ENCODE assay signal across 16 cellular contexts in genomic region chr2:128439231-128440086, GRCh38.
DNase-seq lines count a peak whose midpoint lies in the region; ATAC-seq and TF ChIP-seq lines count a peak whose summit lies in the region.
"Had no signal": no experiment of that assay in that cellular context is flagged by ENCODE, and none has a peak within 500 bp of the region (broad histone marks: within the 10 kb centered on the region; RNA-seq: fewer than 3 reads in every experiment).

No MANE protein-coding gene starts in this region.

- no peak overlapping the region for H3K23ac ChIP-seq in trophoblast cell (ENCODE audit: low read length)

- H2AFZ ChIP-seq in DND-41 (ENCODE audit: low read depth, low read length) (no peak overlapping the region), trophoblast cell (ENCODE audit: insufficient read depth, low read length, poor library complexity) (no peak overlapping the region)

- WGBS in trophoblast cell (ENCODE audit: extremely low coverage, insufficient coverage, insufficient read length) = no CpG with 5 or more reads among the region's 17 CpGs

- H3K27ac ChIP-seq in DND-41 (ENCODE audit: low read length) (peak overlapping the region; percentile 19; the same call in 1 of the 2 replicates), trophoblast cell (ENCODE audit: low read depth, low read length) (no peak overlapping the region)
- H3K27ac ChIP-seq: brain microvascular endothelial cell had no signal

- no peak overlapping the region for H4K91ac ChIP-seq in trophoblast cell (ENCODE audit: low read depth, low read length)

- H3K4me1 ChIP-seq in DND-41 (ENCODE audit: insufficient read depth, low read length) (peaks cover 28% of the 10 kb centered on the region), trophoblast cell (ENCODE audit: control insufficient read depth in 1 of 2, insufficient read depth in 2 of 2, low read length in 2 of 2) (peaks cover 0 to 2% of the 10 kb centered on the region in 2 experiments)

- H2BK120ac ChIP-seq in trophoblast cell (ENCODE audit: insufficient read depth, low read length, poor library complexity) = no peak overlapping the region

- no peaks in the 10 kb centered on the region for H3K79me1 ChIP-seq in trophoblast cell (ENCODE audit: low read length)

- no peak for TF ChIP-seq CTCF in DND-41 (IDR thresholded peaks at IDR 0.05; ENCODE audit: borderline replicate concordance, extremely low read depth, low read length, poor library complexity, severe bottlenecking)

- H3K18ac ChIP-seq in trophoblast cell (ENCODE audit: low read length) = no peak overlapping the region

- H4K12ac ChIP-seq in trophoblast cell (ENCODE audit: low read depth, low read length) = no peak overlapping the region

- H2BK12ac ChIP-seq in trophoblast cell (ENCODE audit: low read length) = no peak overlapping the region

- peak; percentile 46 for DNase-seq in DND-41
- DNase-seq in activated CD8-positive, alpha-beta memory T cell treated with anti-CD3 and anti-CD28 coated beads, Interleukin-2, amount 50 U/mL, for 48 hours = peak; percentile 41
- DNase-seq in left cardiac atrium = no peak
- no peak for DNase-seq in trophoblast cell
- DNase-seq in SW 1271 (lab: John Stamatoyannopoulos, UW) = no peak
- DNase-seq in epidermal melanocyte (ENCODE audit: insufficient read length, low spot score) = no peak
- DNase-seq in Ammon's horn (ENCODE audit: low spot score) = no peak
- DNase-seq: brain microvascular endothelial cell, COR-L47, hypothalamus, KBM-7, NCI-H1436, NCI-H226 had no signal

- H3K4me3 ChIP-seq in DND-41 (ENCODE audit: low read depth in 1 of 2, low read length in 2 of 2) (no peak overlapping the region), trophoblast cell (ENCODE audit: low read depth, low read length) (no peak overlapping the region)
- H3K4me3 ChIP-seq: GM12878 had no signal

- H3K9me3 ChIP-seq in DND-41 (ENCODE audit: insufficient read depth, low read length, severe bottlenecking) (no peaks in the 10 kb centered on the region), trophoblast cell (ENCODE audit: insufficient read depth, low read depth, low read length) (no peaks in the 10 kb centered on the region)

- H3K27me3 ChIP-seq in DND-41 (ENCODE audit: insufficient read depth, low read length, poor library complexity) (no peaks in the 10 kb centered on the region), trophoblast cell (ENCODE audit: insufficient read depth, low read length) (no peaks in the 10 kb centered on the region)
- H3K27me3 ChIP-seq: brain microvascular endothelial cell had no signal

- H3K4ac ChIP-seq in trophoblast cell (ENCODE audit: low read depth, low read length) = no peak overlapping the region

- no peaks in the 10 kb centered on the region for H4K20me1 ChIP-seq in DND-41 (ENCODE audit: insufficient read depth, low read length)

- no peak overlapping the region for H4K8ac ChIP-seq in trophoblast cell (ENCODE audit: low read depth, low read length)

- H3K79me2 ChIP-seq in DND-41 (ENCODE audit: insufficient read depth, low read length) (no peaks in the 10 kb centered on the region), trophoblast cell (ENCODE audit: control insufficient read depth, insufficient read depth, low read length, poor library complexity) (no peaks in the 10 kb centered on the region)

- ATAC-seq in DND-41 (ENCODE audit: insufficient read depth, low read depth) (peak; percentile 53), left cardiac atrium (peak; percentile 8 to 17), HG03196 (IDR thresholded peaks at IDR 0.05; ENCODE audit: unreplicated experiment) (no peak)
- ATAC-seq: GM12878, WTC11 had no signal

- H3K14ac ChIP-seq in trophoblast cell (ENCODE audit: low read length) = peak overlapping the region; percentile 7

- H2BK5ac ChIP-seq in trophoblast cell (ENCODE audit: low read depth, low read length, poor library complexity) = no peak overlapping the region

- intact Hi-C loops in left cardiac atrium (cut with DNase I) = no loop called here

- no peak overlapping the region for H3K9ac ChIP-seq in DND-41 (ENCODE audit: low read depth, low read length)
- H3K9ac ChIP-seq in trophoblast cell (ENCODE audit: low read length) = no peak overlapping the region

- no peak overlapping the region for H3K4me2 ChIP-seq in DND-41 (ENCODE audit: insufficient read depth, low read length)
- H3K4me2 ChIP-seq in trophoblast cell (ENCODE audit: low read length) = no peak overlapping the region

- no peak overlapping the region for H2AK5ac ChIP-seq in trophoblast cell (ENCODE audit: low read length)

- H3K36me3 ChIP-seq in DND-41 (ENCODE audit: insufficient read depth, low read length) (no peaks in the 10 kb centered on the region), trophoblast cell (ENCODE audit: control insufficient read depth in 1 of 2, insufficient read depth in 2 of 2, low read length in 2 of 2) (no peaks in the 10 kb centered on the region)
- H3K36me3 ChIP-seq: brain microvascular endothelial cell had no signal

Comparison
In these comparisons a context has a peak if more than half of its experiments do, and no peak if none do; other contexts are left out.
1. DNase-seq: peak in DND-41 (single experiment) and activated CD8-positive, alpha-beta memory T cell treated with anti-CD3 and anti-CD28 coated beads, Interleukin-2, amount 50 U/mL, for 48 hours (single experiment); none in left cardiac atrium (single experiment), trophoblast cell (0 of 2), SW 1271 (0 of 2), epidermal melanocyte (single experiment) and Ammon's horn (single experiment).